Comparison of ENCODE assay signal across 2 cellular contexts in the genomic region with DNA sequence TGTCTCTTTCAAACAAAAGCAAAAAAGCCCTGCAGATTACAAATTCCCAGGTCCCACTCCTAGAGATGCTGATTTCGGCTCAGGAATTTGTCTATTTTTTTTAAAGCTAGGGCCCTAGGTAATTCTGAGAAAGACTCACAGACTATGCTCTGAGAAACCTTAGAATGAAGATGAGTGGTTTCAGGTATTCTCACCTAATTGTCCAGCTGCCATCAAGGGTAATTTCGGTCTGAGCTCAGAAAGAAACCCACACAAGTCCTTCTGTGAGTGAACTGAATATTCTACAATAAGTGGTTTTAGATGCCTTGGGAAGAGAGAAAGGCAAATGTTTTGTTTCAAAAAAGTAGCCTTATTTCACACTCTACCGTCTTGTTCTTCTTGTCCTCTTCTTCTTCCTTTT.
TF ChIP-seq lines count a peak whose summit lies in the region.

No MANE protein-coding gene starts in this region.

TF ChIP-seq in SK-N-SH, 30 proteins besides CTCF, POLR2A, EP300 and RAD21 (continued from another document):
- TF ChIP-seq FOXJ3 (CRISPR knock-in tag; IDR thresholded peaks at IDR 0.05) (no peak), YY1 (IDR thresholded peaks at IDR 0.05; ENCODE audit: low read depth) (no peak), TAF1 (IDR thresholded peaks at IDR 0.05; ENCODE audit: borderline replicate concordance, low read depth, low read length) (no peak)
- TF ChIP-seq, protein P1, sequence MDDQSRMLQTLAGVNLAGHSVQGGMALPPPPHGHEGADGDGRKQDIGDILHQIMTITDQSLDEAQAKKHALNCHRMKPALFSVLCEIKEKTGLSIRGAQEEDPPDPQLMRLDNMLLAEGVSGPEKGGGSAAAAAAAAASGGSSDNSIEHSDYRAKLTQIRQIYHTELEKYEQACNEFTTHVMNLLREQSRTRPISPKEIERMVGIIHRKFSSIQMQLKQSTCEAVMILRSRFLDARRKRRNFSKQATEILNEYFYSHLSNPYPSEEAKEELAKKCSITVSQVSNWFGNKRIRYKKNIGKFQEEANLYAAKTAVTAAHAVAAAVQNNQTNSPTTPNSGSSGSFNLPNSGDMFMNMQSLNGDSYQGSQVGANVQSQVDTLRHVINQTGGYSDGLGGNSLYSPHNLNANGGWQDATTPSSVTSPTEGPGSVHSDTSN (IDR thresholded peaks at IDR 0.05), result no peak

TF ChIP-seq in SK-N-SH treated with all-trans-retinoic acid at 6 μM for 48 hours, 23 proteins besides CTCF, POLR2A, EP300 and RAD21 (continued from another document):
- TF ChIP-seq POU6F1 (CRISPR knock-in tag; IDR thresholded peaks at IDR 0.05; ENCODE audit: borderline replicate concordance, low read depth) (no peak), ZNF8 (CRISPR knock-in tag; IDR thresholded peaks at IDR 0.05) (no peak), RARB (CRISPR knock-in tag; IDR thresholded peaks at IDR 0.05) (no peak), PPARA (CRISPR knock-in tag; IDR thresholded peaks at IDR 0.05; ENCODE audit: borderline replicate concordance) (no peak), ZFP30 (CRISPR knock-in tag; IDR thresholded peaks at IDR 0.05) (no peak)
